In the genomic region with DNA sequence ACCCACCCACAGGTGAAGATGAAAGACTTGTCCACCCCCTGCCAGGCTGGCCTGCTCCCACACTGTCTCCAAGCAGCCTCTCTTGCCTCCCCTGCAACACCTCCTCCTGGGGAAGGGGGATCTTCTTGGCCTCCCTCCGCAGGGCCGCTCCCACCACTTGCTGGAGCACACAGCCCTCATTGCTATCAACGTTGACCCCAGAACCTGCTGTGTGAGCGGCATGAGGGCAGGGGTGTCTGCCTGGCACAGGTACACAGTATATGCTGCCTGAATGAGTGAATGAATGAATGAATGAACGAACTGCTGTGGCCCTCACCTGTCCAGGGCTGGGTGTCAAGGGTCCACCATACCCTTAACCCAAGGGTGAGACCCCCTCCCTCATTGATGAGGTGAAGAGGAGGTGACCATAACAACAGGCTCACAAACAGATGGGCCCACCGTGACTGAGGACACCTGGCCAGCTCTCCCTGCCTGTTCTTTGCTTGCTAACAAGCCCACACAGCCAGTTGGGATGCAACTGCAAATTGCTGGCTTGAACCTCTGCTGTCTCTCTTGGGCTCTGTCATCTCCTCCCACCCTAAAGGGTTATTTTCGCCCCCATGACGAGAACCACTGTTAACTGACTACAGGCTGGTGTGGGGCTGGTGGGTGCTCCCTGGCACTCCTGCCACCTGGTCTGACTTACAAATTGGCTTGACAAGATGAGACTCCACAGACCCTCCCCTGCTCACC, we compare ENCODE assay signal across 26 cellular contexts. TPM values are rescaled to one million over a fixed set of nuclear protein-coding genes. Genes with fewer than 3 reads are reported as not detected.
A peak's percentile ranks its signal among the peaks of the same experiment; 100 is the strongest.
DNase-seq lines count a peak whose midpoint lies in the region; ATAC-seq and FAIRE-seq lines count a peak whose summit lies in the region.
"Had no signal": no experiment of that assay in that cellular context is flagged by ENCODE, and none has a peak within 500 bp of the region (broad histone marks: within the 10 kb centered on the region; RNA-seq: fewer than 3 reads in every experiment).

No MANE protein-coding gene starts in this region.

- no peak overlapping the region for H3K14ac ChIP-seq in neuronal stem cell (ENCODE audit: low read length)

- H3K4me1 ChIP-seq in neuronal stem cell (ENCODE audit: control insufficient read depth in 2 of 2, insufficient read depth in 1 of 2, low read depth in 1 of 2, low read length in 2 of 2): peaks cover 3 to 9% of the 10 kb centered on the region in 2 donors

- no peak overlapping the region for H2BK5ac ChIP-seq in neuronal stem cell (ENCODE audit: low read length)

- no peaks in the 10 kb centered on the region for H3K9me3 ChIP-seq in neuronal stem cell (replicated peaks in 1 of 2; ENCODE audit: control insufficient read depth in 2 of 2, insufficient read depth in 1 of 2, low read depth in 1 of 2, low read length in 2 of 2)
- H3K9me3 ChIP-seq: BLaER1 had no signal

- no peak overlapping the region for H4K91ac ChIP-seq in neuronal stem cell (ENCODE audit: low read depth, low read length, poor library complexity)

- H2BK120ac ChIP-seq in neuronal stem cell (ENCODE audit: low read depth, low read length): no peak overlapping the region

- no peak overlapping the region for H2BK15ac ChIP-seq in neuronal stem cell (ENCODE audit: low read length)

- peak; percentile 58 for FAIRE-seq in urothelium cell line (lab: Jason Lieb, UNC)
- FAIRE-seq: A204.1, GM18507, HepG2 had no signal

- peak; percentile 22 for DNase-seq in H7
- no peak for DNase-seq in neuronal stem cell (ENCODE audit: low spot score)
- no peak for DNase-seq in urothelium cell line (ENCODE audit: low spot score)
- DNase-seq in left cardiac atrium: no peak
- no peak for DNase-seq in hippocampal formation (lab: John Stamatoyannopoulos, UW)
- DNase-seq: CD4-positive, CD25-positive, alpha-beta regulatory T cell; DMS53; GM23248; HCEC 1CT; Kasumi-1; NCI-H1092 treated with DMSO at 0.1 percent for 48 hours; NCI-H1436; NCI-H187; NCI-H2081 treated with DMSO at 0.1 percent for 48 hours; NCI-H2171; NCI-H226; NCI-H510A; NCI-H69; RPMI8226; SHP77 had no signal

- H3K36me3 ChIP-seq in H7 (replicated peaks; ENCODE audit: control insufficient read depth, insufficient read depth, low read length): no peaks in the 10 kb centered on the region
- H3K36me3 ChIP-seq in neuronal stem cell (replicated peaks in 1 of 2; ENCODE audit: control insufficient read depth in 2 of 2, insufficient read depth in 2 of 2, low read length in 2 of 2): peaks cover 0 to 13% of the 10 kb centered on the region in 2 donors

- WGBS in neuronal stem cell (ENCODE audit: extremely low coverage in 2 of 2, insufficient read length in 2 of 2, insufficient replicate concordance in 1 of 2), 2 donors: no CpG with 5 or more reads among the region's 8 CpGs

- H3K4me2 ChIP-seq in neuronal stem cell (ENCODE audit: insufficient read depth, low read length, poor library complexity, severe bottlenecking): no peak overlapping the region
- H3K4me2 ChIP-seq: BLaER1 had no signal

- no peak overlapping the region for H3K23ac ChIP-seq in neuronal stem cell (ENCODE audit: low read depth, low read length, poor library complexity)

- H4K8ac ChIP-seq in neuronal stem cell (ENCODE audit: low read depth, low read length): no peak overlapping the region

- no peak overlapping the region for H3K4ac ChIP-seq in neuronal stem cell (ENCODE audit: low read length)

- H3K4me3 ChIP-seq in H7 (ENCODE audit: insufficient read depth, low read depth, low read length) (no peak overlapping the region), neuronal stem cell (ENCODE audit: low read length in 2 of 2) (no peak overlapping the region)
- H3K4me3 ChIP-seq: BLaER1, GM23248 had no signal

- H2AK5ac ChIP-seq in neuronal stem cell (ENCODE audit: low read depth, low read length): no peak overlapping the region

- H3K9ac ChIP-seq in neuronal stem cell (ENCODE audit: low read depth, low read length, poor library complexity): peak overlapping the region; percentile 15
- H3K9ac ChIP-seq: BLaER1, GM23248 had no signal

- no peak overlapping the region for H3K18ac ChIP-seq in neuronal stem cell (ENCODE audit: low read length)

- H3K79me1 ChIP-seq in neuronal stem cell (ENCODE audit: low read depth, low read length): no peaks in the 10 kb centered on the region

- H3K27me3 ChIP-seq in H7 (ENCODE audit: control insufficient read depth, insufficient read depth, low read length): no peaks in the 10 kb centered on the region
- H3K27me3 ChIP-seq in neuronal stem cell (ENCODE audit: control insufficient read depth in 3 of 3, insufficient read depth in 3 of 3, low read depth in 1 of 3, low read length in 3 of 3): no peaks in the 10 kb centered on the region
- H3K27me3 ChIP-seq: BLaER1 had no signal

- H3K27ac ChIP-seq in cingulate gyrus (ENCODE audit: low read depth, low read length): peak overlapping the region; percentile 4
- H3K27ac ChIP-seq in neuronal stem cell (replicated peaks; ENCODE audit: low read length): no peak overlapping the region
- H3K27ac ChIP-seq: BLaER1, GM23248 had no signal

- no peak overlapping the region for H2AFZ ChIP-seq in neuronal stem cell (ENCODE audit: low read length)
- H2AFZ ChIP-seq: GM23248 had no signal

- no peak overlapping the region for H2BK12ac ChIP-seq in neuronal stem cell (ENCODE audit: low read length)

- ATAC-seq in HG03460 (IDR thresholded peaks at IDR 0.05; ENCODE audit: unreplicated experiment) (no peak), left cardiac atrium (no peak)
- ATAC-seq: HepG2 had no signal

- intact Hi-C loops in left cardiac atrium (cut with DNase I): no loop called here

RNA-seq across cellular contexts. Expression of a gene that starts 22.5 kb away (rescaled TPM):
- 30.8 and 32.7 TPM in 2 replicates for total RNA-seq in H7 (2014; rRNA removed; shearing (Covaris generic))
- 46.4 TPM for polyA plus RNA-seq in neuronal stem cell (2013, experiment 1 of 2)
- polyA plus RNA-seq in neuronal stem cell (2013, experiment 2 of 2): 47.5 TPM
- total RNA-seq in left cardiac atrium: 10 to 100 TPM; 31.1 to 34.0 TPM
